ENCODE assay signal across 14 cellular contexts in genomic region chr1:208332774-208333126, GRCh38.
DNase-seq lines count a peak whose midpoint lies in the region; ATAC-seq, FAIRE-seq and TF ChIP-seq lines count a peak whose summit lies in the region.
"Had no signal": no experiment of that assay in that cellular context is flagged by ENCODE, and none has a peak within 500 bp of the region (broad histone marks: within the 10 kb centered on the region; RNA-seq: fewer than 3 reads in every experiment).

No MANE protein-coding gene starts in this region.

- no peak overlapping the region for H3K9ac ChIP-seq in neural cell (ENCODE audit: low read length)
- H3K9ac ChIP-seq: BLaER1 treated with 17β-estradiol and CSF1 and Interleukin-3, amounts not matched to agents 10 nM and 100 nM had no signal

- H3K27ac Mint-ChIP-seq in brain (peak overlapping the region in 4 of 5 experiments; percentile 23 to 62 (median 41)), chondrocyte (ENCODE audit: unreplicated experiment) (no peak overlapping the region)
- H3K27ac Mint-ChIP-seq in activated naive CD8-positive, alpha-beta T cell treated with anti-CD3 and anti-CD28 coated beads, Interleukin-2, amount 50 U/mL, for 24 hours: no peak overlapping the region
- H3K27ac Mint-ChIP-seq: CD4-positive, CD25-positive, alpha-beta regulatory T cell; H9 had no signal

- H3K4me3 Mint-ChIP-seq in brain: no peak overlapping the region
- no peak overlapping the region for H3K4me3 Mint-ChIP-seq in chondrocyte (ENCODE audit: unreplicated experiment)
- no peak overlapping the region for H3K4me3 Mint-ChIP-seq in activated naive CD8-positive, alpha-beta T cell treated with anti-CD3 and anti-CD28 coated beads, Interleukin-2, amount 50 U/mL, for 24 hours
- H3K4me3 Mint-ChIP-seq: CD4-positive, CD25-positive, alpha-beta regulatory T cell; H9 had no signal

- H3K9me2 ChIP-seq in neural cell (ENCODE audit: insufficient read depth, low read length): no peaks in the 10 kb centered on the region

- H3K79me2 ChIP-seq in neural cell (replicated peaks; ENCODE audit: insufficient read depth, low read length): no peaks in the 10 kb centered on the region

- TF ChIP-seq POLR2A in GM12892 (IDR thresholded peaks at IDR 0.05; ENCODE audit: low read depth, low read length): no peak

- H3K9me3 Mint-ChIP-seq in brain (peaks cover 0 to 2% (median 0%) of the 10 kb centered on the region in 5 experiments), chondrocyte (ENCODE audit: low read depth) (no peaks in the 10 kb centered on the region)
- no peaks in the 10 kb centered on the region for H3K9me3 Mint-ChIP-seq in activated naive CD8-positive, alpha-beta T cell treated with anti-CD3 and anti-CD28 coated beads, Interleukin-2, amount 50 U/mL, for 24 hours
- H3K9me3 Mint-ChIP-seq: H9 had no signal

- H3K4me1 Mint-ChIP-seq in brain (peaks cover 52% of the 10 kb centered on the region), chondrocyte (ENCODE audit: low read depth) (no peaks in the 10 kb centered on the region)
- H3K4me1 Mint-ChIP-seq in activated naive CD8-positive, alpha-beta T cell treated with anti-CD3 and anti-CD28 coated beads, Interleukin-2, amount 50 U/mL, for 24 hours: no peaks in the 10 kb centered on the region
- H3K4me1 Mint-ChIP-seq: CD4-positive, CD25-positive, alpha-beta regulatory T cell had no signal

- no peaks in the 10 kb centered on the region for H3F3A ChIP-seq in neural cell (ENCODE audit: insufficient read depth, low read length, poor library complexity, severe bottlenecking)

- peak; percentile 46 for DNase-seq in D341Med (ENCODE audit: low spot score)
- DNase-seq in NCI-H82 (lab: John Stamatoyannopoulos, UW): peak; percentile 93
- DNase-seq in chondrocyte (ENCODE audit: low spot score): no peak
- DNase-seq in activated naive CD8-positive, alpha-beta T cell treated with anti-CD3 and anti-CD28 coated beads, Interleukin-2, amount 50 U/mL, for 24 hours: no peak
- no peak for DNase-seq in GM12892 (ENCODE audit: insufficient read length)
- DNase-seq: ACHN; CD4-positive, CD25-positive, alpha-beta regulatory T cell; DMS 273 treated with DMSO at 0.1 percent for 48 hours; GOT3; H9 had no signal

- H4K20me1 ChIP-seq in neural cell (ENCODE audit: insufficient read depth): no peaks in the 10 kb centered on the region
- H4K20me1 ChIP-seq: BLaER1 treated with 17β-estradiol and CSF1 and Interleukin-3, amounts not matched to agents 10 nM and 100 nM had no signal

- no peaks in the 10 kb centered on the region for H3K9me3 ChIP-seq in neural cell (ENCODE audit: low read length)
- H3K9me3 ChIP-seq: BLaER1 treated with 17β-estradiol and CSF1 and Interleukin-3, amounts not matched to agents 10 nM and 100 nM had no signal

- H3K27me3 Mint-ChIP-seq in brain (peaks cover under 1% of the 10 kb centered on the region), chondrocyte (ENCODE audit: low read depth) (peaks cover 54% of the 10 kb centered on the region)
- peaks cover 20% of the 10 kb centered on the region for H3K27me3 Mint-ChIP-seq in activated naive CD8-positive, alpha-beta T cell treated with anti-CD3 and anti-CD28 coated beads, Interleukin-2, amount 50 U/mL, for 24 hours
- H3K27me3 Mint-ChIP-seq: CD4-positive, CD25-positive, alpha-beta regulatory T cell had no signal

- TF ChIP-seq RAD21 in neural cell (conservative IDR thresholded peaks at IDR 0.05): no peak

- H3K4me2 ChIP-seq in neural cell (ENCODE audit: low read length): no peak overlapping the region
- H3K4me2 ChIP-seq: BLaER1 treated with 17β-estradiol and CSF1 and Interleukin-3, amounts not matched to agents 10 nM and 100 nM had no signal

- H3K36me3 ChIP-seq in neural cell (ENCODE audit: insufficient read depth, low read length): no peaks in the 10 kb centered on the region
- H3K36me3 ChIP-seq: BLaER1 treated with 17β-estradiol and CSF1 and Interleukin-3, amounts not matched to agents 10 nM and 100 nM had no signal

- H3K27me3 ChIP-seq in neural cell (ENCODE audit: insufficient read depth, low read depth, low read length): no peaks in the 10 kb centered on the region
- H3K27me3 ChIP-seq: BLaER1 treated with 17β-estradiol and CSF1 and Interleukin-3, amounts not matched to agents 10 nM and 100 nM had no signal

- no peak overlapping the region for H2AFZ ChIP-seq in neural cell (ENCODE audit: low read depth, low read length)

- peak overlapping the region; percentile 46 for H3K27ac ChIP-seq in neural cell (ENCODE audit: low read length)
- H3K27ac ChIP-seq: BLaER1 treated with 17β-estradiol and CSF1 and Interleukin-3, amounts not matched to agents 10 nM and 100 nM had no signal

- no peak for TF ChIP-seq EP300 in neural cell (conservative IDR thresholded peaks at IDR 0.05; ENCODE audit: poor library complexity, severe bottlenecking)

- FAIRE-seq in GM12892 (lab: Jason Lieb, UNC): no peak
- FAIRE-seq: GM12878 had no signal

- peak overlapping the region; percentile 38 for H3K4me3 ChIP-seq in neural cell (ENCODE audit: low read length)
- H3K4me3 ChIP-seq: BLaER1 treated with 17β-estradiol and CSF1 and Interleukin-3, amounts not matched to agents 10 nM and 100 nM; GM12878 had no signal

- TF ChIP-seq CTCF in brain (conservative IDR thresholded peaks at IDR 0.05) (no peak), neural cell (IDR thresholded peaks at IDR 0.05; ENCODE audit: poor library complexity, severe bottlenecking) (no peak), chondrocyte (IDR thresholded peaks at IDR 0.05) (no peak)

- ATAC-seq in activated naive CD8-positive, alpha-beta T cell treated with anti-CD3 and anti-CD28 coated beads, Interleukin-2, amount 50 U/mL, for 24 hours: no peak
- ATAC-seq: GM12878 had no signal

- no peaks in the 10 kb centered on the region for H3K36me3 Mint-ChIP-seq in brain
- H3K36me3 Mint-ChIP-seq in chondrocyte (ENCODE audit: low read depth): no peaks in the 10 kb centered on the region
- H3K36me3 Mint-ChIP-seq in activated naive CD8-positive, alpha-beta T cell treated with anti-CD3 and anti-CD28 coated beads, Interleukin-2, amount 50 U/mL, for 24 hours (ENCODE audit: low read depth): no peaks in the 10 kb centered on the region
- H3K36me3 Mint-ChIP-seq: CD4-positive, CD25-positive, alpha-beta regulatory T cell had no signal

TF ChIP-seq in neural cell, 6 proteins besides CTCF, POLR2A, EP300 and RAD21:
- TF ChIP-seq EZH2 (IDR thresholded peaks at IDR 0.05; ENCODE audit: borderline replicate concordance, insufficient read depth, low read length, poor library complexity, severe bottlenecking) (no peak), TAF1 (IDR thresholded peaks at IDR 0.05; ENCODE audit: low read depth) (no peak), MXI1 (conservative IDR thresholded peaks at IDR 0.05; ENCODE audit: poor library complexity, severe bottlenecking) (no peak), REST (IDR thresholded peaks at IDR 0.05; ENCODE audit: borderline replicate concordance) (no peak), POLR2AphosphoS5 (IDR thresholded peaks at IDR 0.05) (no peak), SMC3 (conservative IDR thresholded peaks at IDR 0.05; ENCODE audit: poor library complexity) (no peak)
TF ChIP-seq in neural cell: peak in this region for 0.

Comparison
In these comparisons a context has a peak if more than half of its experiments do, and no peak if none do; other contexts are left out.
1. DNase-seq: peak in D341Med (single experiment) and NCI-H82 (single experiment); none in chondrocyte (single experiment), activated naive CD8-positive, alpha-beta T cell treated with anti-CD3 and anti-CD28 coated beads, Interleukin-2, amount 50 U/mL, for 24 hours (single experiment) and GM12892 (single experiment).
2. H3K27ac Mint-ChIP-seq: peak in brain (4 of 5); none in chondrocyte (single experiment) and activated naive CD8-positive, alpha-beta T cell treated with anti-CD3 and anti-CD28 coated beads, Interleukin-2, amount 50 U/mL, for 24 hours (single experiment).